Comparison of ENCODE assay signal across 21 cellular contexts in the genomic region with DNA sequence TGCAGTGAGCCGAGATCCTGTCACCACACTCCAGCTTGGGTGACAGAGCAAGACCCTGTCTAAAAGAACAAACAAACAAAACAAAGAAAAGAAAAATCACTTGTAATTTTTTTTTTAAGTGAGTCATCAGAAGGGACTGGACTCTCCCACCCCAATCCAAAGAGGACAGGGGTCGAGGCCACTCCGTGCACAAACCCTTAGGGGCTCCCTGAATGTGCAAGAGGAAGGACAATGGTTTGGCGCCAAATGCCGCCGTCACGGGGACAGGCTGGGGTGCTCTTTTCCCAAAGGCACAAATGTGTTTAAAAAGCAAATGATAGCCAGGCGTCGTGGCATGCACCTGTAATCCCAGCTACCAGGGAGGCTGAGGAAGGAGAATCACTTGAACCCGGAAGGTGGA. TPM values are rescaled to one million over a fixed set of nuclear protein-coding genes. Genes with fewer than 3 reads are reported as not detected.
A peak's percentile ranks its signal among the peaks of the same experiment; 100 is the strongest.
DNase-seq lines count a peak whose midpoint lies in the region; ATAC-seq, FAIRE-seq and TF ChIP-seq lines count a peak whose summit lies in the region.
"Had no signal": no experiment of that assay in that cellular context is flagged by ENCODE, and none has a peak within 500 bp of the region (broad histone marks: within the 10 kb centered on the region; RNA-seq: fewer than 3 reads in every experiment).

No MANE protein-coding gene starts in this region.

- TF ChIP-seq EP300 in HepG2 (IDR thresholded peaks at IDR 0.05; ENCODE audit: low read depth in 2 of 2, low read length in 2 of 2) = no peak
- no peak for TF ChIP-seq EP300 in HepG2 (CRISPR knock-in tag; IDR thresholded peaks at IDR 0.05; ENCODE audit: borderline replicate concordance)

- no peak for FAIRE-seq in HepG2 (lab: Jason Lieb, UNC)
- FAIRE-seq: G401.6, GM12878, H54 had no signal

- H3K27me3 ChIP-seq in HepG2 (ENCODE audit: control insufficient read depth in 1 of 2, insufficient read depth in 2 of 2, low read length in 2 of 2) = no peaks in the 10 kb centered on the region
- H3K27me3 ChIP-seq in right lobe of liver = no peaks in the 10 kb centered on the region
- H3K27me3 ChIP-seq in ascending aorta = no peaks in the 10 kb centered on the region
- H3K27me3 ChIP-seq in foreskin keratinocyte = no peaks in the 10 kb centered on the region
- H3K27me3 ChIP-seq in thoracic aorta (replicated peaks; ENCODE audit: insufficient read depth) = no peaks in the 10 kb centered on the region
- no peaks in the 10 kb centered on the region for H3K27me3 ChIP-seq in left lung
- H3K27me3 ChIP-seq: BLaER1 had no signal

- H4K20me1 ChIP-seq in HepG2 (ENCODE audit: insufficient read depth, low read length) = no peaks in the 10 kb centered on the region
- H4K20me1 ChIP-seq: BLaER1 had no signal

- CTCF ChIA-PET in HepG2 (lab: Yijun Ruan, JAX; ENCODE audit: low intra/inter-chr PET ratio, low total read pairs) = no interaction called here

- peaks cover 18 to 54% of the 10 kb centered on the region in 2 experiments; a peak in 4 of 5 replicates for H3K36me3 ChIP-seq in HepG2 (replicated peaks in 1 of 2; ENCODE audit: control insufficient read depth in 1 of 2, insufficient read depth in 2 of 2, low read length in 2 of 2)
- peaks cover 0 to 47% (median 12%) of the 10 kb centered on the region in 4 donors for H3K36me3 ChIP-seq in right lobe of liver
- H3K36me3 ChIP-seq in ascending aorta = peaks cover 15 to 34% of the 10 kb centered on the region in 2 donors
- peaks cover 12% of the 10 kb centered on the region for H3K36me3 ChIP-seq in thoracic aorta
- H3K36me3 ChIP-seq in left lung = peaks cover 0 to 91% of the 10 kb centered on the region in 2 donors

- peaks cover 11% of the 10 kb centered on the region; the same call in 1 of the 2 replicates for H3K4me1 ChIP-seq in HepG2 (ENCODE audit: insufficient read depth, low read length)
- H3K4me1 ChIP-seq in right lobe of liver = peaks cover 0 to 4% (median 0%) of the 10 kb centered on the region in 4 donors
- peaks cover 8 to 32% of the 10 kb centered on the region in 2 donors for H3K4me1 ChIP-seq in ascending aorta
- no peaks in the 10 kb centered on the region for H3K4me1 ChIP-seq in foreskin keratinocyte
- H3K4me1 ChIP-seq in thoracic aorta (ENCODE audit: control insufficient read depth in 1 of 2, low read depth in 2 of 2) = peaks cover 14 to 43% of the 10 kb centered on the region in 2 donors
- peaks cover 0 to 5% of the 10 kb centered on the region in 2 donors for H3K4me1 ChIP-seq in left lung
- H3K4me1 ChIP-seq: Caco-2, HAP-1 had no signal

- no peak overlapping the region for H3K4me3 ChIP-seq in HepG2 (replicated peaks in 1 of 3; ENCODE audit: insufficient read depth in 1 of 3, low read depth in 2 of 3, low read length in 3 of 3)
- no peak overlapping the region for H3K4me3 ChIP-seq in right lobe of liver
- H3K4me3 ChIP-seq in ascending aorta = no peak overlapping the region
- H3K4me3 ChIP-seq in thoracic aorta = no peak overlapping the region
- H3K4me3 ChIP-seq in left lung = no peak overlapping the region
- H3K4me3 ChIP-seq: BLaER1, GM12878, HAP-1 had no signal

- POLR2A ChIA-PET in HepG2 (lab: Yijun Ruan, JAX) = no interaction called here

- H3K79me2 ChIP-seq in HepG2 (ENCODE audit: insufficient read depth, low read length) = no peaks in the 10 kb centered on the region

- WGBS in HepG2 (ENCODE audit: low lambda C conversion rate) = 80% methylated on average over 10 of the region's 10 CpGs
- WGBS in right lobe of liver (ENCODE audit: insufficient coverage, low coverage, low lambda C conversion rate, missing lambda C conversion rate) = 82% methylated on average over 8 of the region's 10 CpGs

- no TSS peak for BruUV-seq in HepG2 (replicated peaks; lab: Mats Ljungman, UMichigan)

- H3K9ac ChIP-seq in HepG2 (ENCODE audit: insufficient read depth, low read depth, low read length) = no peak overlapping the region
- H3K9ac ChIP-seq: BLaER1 had no signal

- intact Hi-C loops in HepG2 (cut with micrococcal nuclease; ENCODE audit: unreplicated experiment) = no loop called here
- intact Hi-C loops in right lobe of liver (cut with DNase I) = loop anchor here in 1 of 2 donors (10.0 kb wide), 1 partner anchor 55 kb away; no protein-coding TSS in a partner anchor
- intact Hi-C loops in ascending aorta (cut with DNase I) = loop anchor here (5.0 kb wide), 1 partner anchor 633 kb away; no protein-coding TSS in a partner anchor
- intact Hi-C loops in left lung (cut with DNase I) = no loop called here

- no peak overlapping the region for H3K4me2 ChIP-seq in HepG2 (ENCODE audit: low read depth, low read length)
- H3K4me2 ChIP-seq: BLaER1 had no signal

- H3K9me3 ChIP-seq in HepG2 (ENCODE audit: low read length) = no peaks in the 10 kb centered on the region
- no peaks in the 10 kb centered on the region for H3K9me3 ChIP-seq in right lobe of liver
- no peaks in the 10 kb centered on the region for H3K9me3 ChIP-seq in ascending aorta
- H3K9me3 ChIP-seq in thoracic aorta = no peaks in the 10 kb centered on the region
- H3K9me3 ChIP-seq in left lung = no peaks in the 10 kb centered on the region
- H3K9me3 ChIP-seq: BLaER1, Caco-2, HAP-1 had no signal

- ATAC-seq in HepG2 (no peak), right lobe of liver (no peak), foreskin keratinocyte (no peak), thoracic aorta (ENCODE audit: insufficient number of reproducible peaks, low FRiP score, low read depth) (no peak), left lung (no peak)
- ATAC-seq: CD8-positive, alpha-beta T cell; GM12878 had no signal

- TF ChIP-seq RAD21 in HepG2 (CRISPR knock-in tag; IDR thresholded peaks at IDR 0.05) = no peak

- TF ChIP-seq POLR2A in HepG2 (IDR thresholded peaks at IDR 0.05; ENCODE audit: insufficient read depth in 1 of 2, low read depth in 2 of 2, low read length in 2 of 2) (no peak), right lobe of liver (IDR thresholded peaks at IDR 0.05) (no peak)

- DNase-seq in HepG2 (ENCODE audit: low spot score) = no peak
- no peak for DNase-seq in right lobe of liver
- DNase-seq in ascending aorta (ENCODE audit: low spot score in 2 of 2) = no peak
- DNase-seq in foreskin keratinocyte = no peak
- DNase-seq in thoracic aorta (ENCODE audit: low spot score) = no peak
- no peak for DNase-seq in GF-D8 (lab: John Stamatoyannopoulos, UW)
- no peak for DNase-seq in foreskin melanocyte
- DNase-seq in left lung = no peak
- DNase-seq: Caco-2; CD4-positive, CD25-positive, alpha-beta regulatory T cell; CD8-positive, alpha-beta T cell; DMS153; DND-41; GOT3; HFFc6 had no signal

- TF ChIP-seq CTCF in HepG2 (CRISPR knock-in tag; IDR thresholded peaks at IDR 0.05) = no peak
- TF ChIP-seq CTCF in right lobe of liver (IDR thresholded peaks at IDR 0.05) = no peak
- TF ChIP-seq CTCF in ascending aorta (IDR thresholded peaks at IDR 0.05) = no peak
- no peak for TF ChIP-seq CTCF in foreskin keratinocyte (conservative IDR thresholded peaks at IDR 0.05)
- TF ChIP-seq CTCF in thoracic aorta (IDR thresholded peaks at IDR 0.05) = no peak
- no peak for TF ChIP-seq CTCF in left lung (IDR thresholded peaks at IDR 0.05)

- H3K27ac ChIP-seq in HepG2 (ENCODE audit: extremely low read length, insufficient read depth, low read length) (no peak overlapping the region), right lobe of liver (no peak overlapping the region), ascending aorta (peak overlapping the region; percentile 57 to 78), foreskin keratinocyte (peak overlapping the region; percentile 12), thoracic aorta (peak overlapping the region; percentile 30 to 55), left lung (no peak overlapping the region)
- H3K27ac ChIP-seq: BLaER1, C4-2B had no signal

- no peak overlapping the region for H2AFZ ChIP-seq in HepG2 (ENCODE audit: low read length)

- in situ Hi-C loops in HepG2 (cut with HindIII; ENCODE audit: extremely low pct_ligation_motif_present, low pct_unique_long_range_greater_than_20kb) = no loop called here

RNA-seq across cellular contexts. Expression of gene RCC1L, which starts 23.8 kb away (rescaled TPM):
- 75.4 and 82.8 TPM in 2 replicates for total RNA-seq in HepG2 (2016; rRNA removed; fragmentation: Illumina TruSeq; extraction: Trizol)
- 10.8 and 11.6 TPM in 2 replicates for total RNA-seq in HepG2 (2016; cell fraction: cytosol; rRNA removed; fragmentation: Illumina TruSeq; extraction: Trizol; ENCODE audit: low read depth)
- 76.4 and 82.4 TPM in 2 replicates for total RNA-seq in HepG2 (2016; cell fraction: insoluble cytoplasmic fraction; rRNA removed; fragmentation: Illumina TruSeq; extraction: Trizol)
- 30.5 and 31.7 TPM in 2 replicates for total RNA-seq in HepG2 (2016; cell fraction: membrane; rRNA removed; fragmentation: Illumina TruSeq; extraction: Trizol)
- 28.9 and 35.4 TPM in 2 replicates for total RNA-seq in HepG2 (2016; cell fraction: nucleus; rRNA removed; fragmentation: Illumina TruSeq; extraction: Trizol)
- polyA plus RNA-seq in HepG2 (2011; rRNA removed) = 37.9 and 42.1 TPM in 2 replicates
- polyA plus RNA-seq in HepG2 (2011; cell fraction: cytosol; rRNA removed) = 35.9 and 39.4 TPM in 2 replicates
- polyA plus RNA-seq in HepG2 (2011; cell fraction: nucleus; rRNA removed) = 16.7 and 18.8 TPM in 2 replicates
- 40.0 and 42.3 TPM in 2 replicates for polyA plus RNA-seq in HepG2 (2012)
- 7.9 and 8.7 TPM in 2 replicates for polyA plus RNA-seq in HepG2 (2016; cell fraction: cytosol; fragmentation: Illumina TruSeq; extraction: Trizol; ENCODE audit: low read depth)
- polyA plus RNA-seq in HepG2 (2016; cell fraction: insoluble cytoplasmic fraction; fragmentation: Illumina TruSeq; extraction: Trizol; ENCODE audit: low read depth) = 67.9 and 72.1 TPM in 2 replicates
- 19.0 and 21.0 TPM in 2 replicates for polyA plus RNA-seq in HepG2 (2016; cell fraction: membrane; fragmentation: Illumina TruSeq; extraction: Trizol; ENCODE audit: low read depth)
- polyA plus RNA-seq in HepG2 (2016; cell fraction: nucleus; fragmentation: Illumina TruSeq; extraction: Trizol; ENCODE audit: insufficient read depth, low read depth) = 41.1 and 42.5 TPM in 2 replicates
- polyA minus RNA-seq in HepG2 (2011; rRNA and poly(A)+ RNA removed; ENCODE audit: low replicate concordance) = 32.8 and 41.8 TPM in 2 replicates
- polyA minus RNA-seq in HepG2 (2011; cell fraction: cytosol; rRNA and poly(A)+ RNA removed) = 15.1 and 15.4 TPM in 2 replicates
- 11.2 and 16.1 TPM in 2 replicates for polyA minus RNA-seq in HepG2 (2011; cell fraction: nucleus; rRNA and poly(A)+ RNA removed)
- total RNA-seq in right lobe of liver = 10 to 100 TPM; 26.3 to 37.5 (median 28.5) TPM
- 25.2 TPM for total RNA-seq in ascending aorta
- total RNA-seq in foreskin keratinocyte = 32.4 and 34.1 TPM in 2 replicates
- 32.7 and 32.9 TPM in 2 replicates for polyA plus RNA-seq in foreskin keratinocyte
- total RNA-seq in thoracic aorta = 10 to 100 TPM; 37.6 to 42.5 TPM
- total RNA-seq in left lung = 10 to 100 TPM; 37.8 to 39.1 TPM

RNA-seq across cellular contexts. Expression of gene GTF2IRD2B, which starts 42.6 kb away (rescaled TPM):
- total RNA-seq in HepG2 (2016; rRNA removed; fragmentation: Illumina TruSeq; extraction: Trizol) (6.6 and 10.0 TPM in 2 replicates), right lobe of liver (10 to 100 TPM; 14.1 to 24.2 (median 19.1) TPM), ascending aorta (38.4 TPM), foreskin keratinocyte (6.7 and 8.0 TPM in 2 replicates), thoracic aorta (10 to 100 TPM; 47.4 to 87.5 TPM), left lung (10 to 100 TPM; 30.3 to 33.1 TPM)
- total RNA-seq in HepG2 (2016; cell fraction: cytosol; rRNA removed; fragmentation: Illumina TruSeq; extraction: Trizol; ENCODE audit: low read depth) = 24.4 and 39.4 TPM in 2 replicates
- 4.0 and 9.2 TPM in 2 replicates for total RNA-seq in HepG2 (2016; cell fraction: insoluble cytoplasmic fraction; rRNA removed; fragmentation: Illumina TruSeq; extraction: Trizol)
- 13.4 and 17.7 TPM in 2 replicates for total RNA-seq in HepG2 (2016; cell fraction: membrane; rRNA removed; fragmentation: Illumina TruSeq; extraction: Trizol)
- total RNA-seq in HepG2 (2016; cell fraction: nucleus; rRNA removed; fragmentation: Illumina TruSeq; extraction: Trizol) = 5.2 and 5.4 TPM in 2 replicates
- polyA plus RNA-seq in HepG2 (2011; rRNA removed) (12.3 and 12.7 TPM in 2 replicates), foreskin keratinocyte (9.9 and 10.7 TPM in 2 replicates)
- polyA plus RNA-seq in HepG2 (2011; cell fraction: cytosol; rRNA removed) = 13.0 and 16.9 TPM in 2 replicates
- 17.5 and 21.5 TPM in 2 replicates for polyA plus RNA-seq in HepG2 (2011; cell fraction: nucleus; rRNA removed)
- 5.9 and 10.3 TPM in 2 replicates for polyA plus RNA-seq in HepG2 (2012)
- polyA plus RNA-seq in HepG2 (2016; cell fraction: cytosol; fragmentation: Illumina TruSeq; extraction: Trizol; ENCODE audit: low read depth) = 47.2 and 50.8 TPM in 2 replicates
- polyA plus RNA-seq in HepG2 (2016; cell fraction: insoluble cytoplasmic fraction; fragmentation: Illumina TruSeq; extraction: Trizol; ENCODE audit: low read depth) = 5.5 and 7.2 TPM in 2 replicates
- polyA plus RNA-seq in HepG2 (2016; cell fraction: membrane; fragmentation: Illumina TruSeq; extraction: Trizol; ENCODE audit: low read depth) = 19.9 and 22.8 TPM in 2 replicates
- 13.0 and 14.6 TPM in 2 replicates for polyA plus RNA-seq in HepG2 (2016; cell fraction: nucleus; fragmentation: Illumina TruSeq; extraction: Trizol; ENCODE audit: insufficient read depth, low read depth)
- polyA minus RNA-seq in HepG2 (2011; rRNA and poly(A)+ RNA removed; ENCODE audit: low replicate concordance) = 6.5 and 10.9 TPM in 2 replicates
- polyA minus RNA-seq in HepG2 (2011; cell fraction: cytosol; rRNA and poly(A)+ RNA removed) = 5.7 and 6.3 TPM in 2 replicates
- 24.6 and 25.4 TPM in 2 replicates for polyA minus RNA-seq in HepG2 (2011; cell fraction: nucleus; rRNA and poly(A)+ RNA removed)

Comparison
In these comparisons a context has a peak if more than half of its experiments do, and no peak if none do; other contexts are left out.
1. H3K27ac ChIP-seq: peak in ascending aorta (2 of 2), foreskin keratinocyte (single experiment) and thoracic aorta (2 of 2); none in HepG2 (single experiment), right lobe of liver (0 of 3) and left lung (0 of 2).